Comparison of ENCODE assay signal across 11 cellular contexts in the genomic region with DNA sequence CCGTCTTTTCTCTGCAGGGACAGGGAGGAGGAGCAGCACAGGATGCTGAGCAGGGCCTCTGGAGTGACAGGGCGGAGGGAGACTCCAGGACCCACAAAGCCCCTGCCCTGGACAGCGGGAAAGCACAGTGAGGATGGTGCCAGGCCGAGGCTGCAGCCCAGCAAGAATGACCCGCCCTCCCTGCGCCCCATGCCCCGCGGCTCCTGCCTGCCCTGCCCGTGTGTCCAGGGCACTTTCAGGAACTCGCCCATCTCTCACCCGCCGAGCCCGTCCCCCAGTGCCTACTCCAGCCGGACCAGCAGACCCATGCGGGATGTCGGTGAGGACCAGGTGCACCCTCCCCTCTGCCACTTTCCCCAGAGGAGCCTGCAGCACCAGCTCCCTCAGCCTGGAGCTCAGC.
"Had no signal": no experiment of that assay in that cellular context is flagged by ENCODE, and none has a peak within 500 bp of the region (broad histone marks: within the 10 kb centered on the region; RNA-seq: fewer than 3 reads in every experiment).

No MANE protein-coding gene starts in this region.

- H3K4me1 Mint-ChIP-seq: activated CD4-positive, alpha-beta memory T cell treated with anti-CD3 and anti-CD28 coated beads, Interleukin-2, amount 10 ng/mL, durations not matched to agents 7 days and 5 days; activated CD4-positive, alpha-beta T cell treated with anti-CD3 and anti-CD28 coated beads for 36 hours had no signal

- DNase-seq: activated CD4-positive, alpha-beta T cell treated with anti-CD3 and anti-CD28 coated beads for 36 hours; activated naive CD4-positive, alpha-beta T cell treated with Interleukin-2 at 50 U/mL for 16 hours; central memory CD4-positive, alpha-beta T cell; effector memory CD8-positive, alpha-beta T cell; hippocampal formation; mammary epithelial cell; SJCRH30; stimulated activated CD4-positive, alpha-beta T cell treated with anti-CD3 and anti-CD28 coated beads, Interleukin-4, amount 100 ng/mL, for 4 hours had no signal

- H3K4me3 Mint-ChIP-seq: activated CD4-positive, alpha-beta memory T cell treated with anti-CD3 and anti-CD28 coated beads, Interleukin-2, amount 10 ng/mL, durations not matched to agents 7 days and 5 days; activated CD4-positive, alpha-beta T cell treated with anti-CD3 and anti-CD28 coated beads for 36 hours; dendritic cell treated with granulocyte-macrophage colony-stimulating factor and Interleukin-4, amounts not matched to agents 40 ng/mL and 50 ng/mL, for 4 days; effector memory CD8-positive, alpha-beta T cell; nephron had no signal

- H3K27me3 Mint-ChIP-seq: activated CD4-positive, alpha-beta memory T cell treated with anti-CD3 and anti-CD28 coated beads, Interleukin-2, amount 10 ng/mL, durations not matched to agents 7 days and 5 days; activated CD4-positive, alpha-beta T cell treated with anti-CD3 and anti-CD28 coated beads for 36 hours; dendritic cell treated with granulocyte-macrophage colony-stimulating factor and Interleukin-4, amounts not matched to agents 40 ng/mL and 50 ng/mL, for 4 days had no signal

- ATAC-seq: activated CD4-positive, alpha-beta T cell treated with anti-CD3 and anti-CD28 coated beads for 36 hours; effector memory CD8-positive, alpha-beta T cell had no signal

- H3K9me3 Mint-ChIP-seq: activated CD4-positive, alpha-beta memory T cell treated with anti-CD3 and anti-CD28 coated beads, Interleukin-2, amount 10 ng/mL, durations not matched to agents 7 days and 5 days; dendritic cell treated with granulocyte-macrophage colony-stimulating factor and Interleukin-4, amounts not matched to agents 40 ng/mL and 50 ng/mL, for 4 days; effector memory CD8-positive, alpha-beta T cell; nephron had no signal

- H3K27ac Mint-ChIP-seq: activated CD4-positive, alpha-beta memory T cell treated with anti-CD3 and anti-CD28 coated beads, Interleukin-2, amount 10 ng/mL, durations not matched to agents 7 days and 5 days; activated CD4-positive, alpha-beta T cell treated with anti-CD3 and anti-CD28 coated beads for 36 hours; dendritic cell treated with granulocyte-macrophage colony-stimulating factor and Interleukin-4, amounts not matched to agents 40 ng/mL and 50 ng/mL, for 4 days; effector memory CD8-positive, alpha-beta T cell; nephron had no signal
